ENCODE assay signal across 8 cellular contexts in the genomic region with DNA sequence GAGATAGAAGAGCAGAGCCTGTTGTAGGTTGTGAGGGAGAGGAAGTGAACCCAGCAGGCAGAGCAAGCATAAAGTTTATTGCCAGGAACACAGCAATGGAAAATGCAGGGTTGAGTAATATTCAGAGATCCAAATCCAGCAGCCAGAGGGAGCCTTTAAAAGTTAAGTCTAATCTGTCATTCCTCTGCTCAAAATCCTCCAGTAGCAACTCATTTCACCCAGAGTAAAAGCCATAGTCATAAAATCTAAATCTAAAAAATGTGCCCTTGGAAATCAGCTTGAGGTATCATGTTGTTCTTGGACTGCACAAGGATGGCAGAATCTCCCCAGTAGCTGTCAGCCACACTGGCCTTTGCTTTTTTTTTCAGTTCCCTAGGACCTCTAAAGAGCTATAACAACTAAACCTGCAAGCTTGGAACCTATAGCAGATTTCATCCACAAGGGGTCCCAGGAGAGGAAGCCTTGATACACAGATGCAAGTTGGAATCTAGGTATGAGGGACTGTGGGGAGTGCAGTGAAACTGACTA.
DNase-seq lines count a peak whose midpoint lies in the region; ATAC-seq and TF ChIP-seq lines count a peak whose summit lies in the region.

No MANE protein-coding gene starts in this region.

- DNase-seq in GM13977 (ENCODE audit: low spot score) (peak; percentile 41), adrenal gland (no peak), iPS DF 6.9 (ENCODE audit: low read depth, low spot score) (peak; percentile 76), tibial nerve (ENCODE audit: low spot score in 2 of 2) (peak in 1 of 2 donors; percentile 6), NOMO-1 treated with DMSO at 0.1 percent for 48 hours (lab: John Stamatoyannopoulos, UW; ENCODE audit: unreplicated experiment) (no peak), DMS79 treated with DMSO at 0.1 percent for 48 hours (lab: John Stamatoyannopoulos, UW) (no peak), NCI-H1092 treated with DMSO at 0.1 percent for 48 hours (lab: John Stamatoyannopoulos, UW) (no peak)

- peak; percentile 66 for ATAC-seq in HG02973 (IDR thresholded peaks at IDR 0.05; ENCODE audit: unreplicated experiment)

- TF ChIP-seq EP300 in tibial nerve (IDR thresholded peaks at IDR 0.05), result no peak

- no peak overlapping the region for H3K27ac ChIP-seq in adrenal gland
- H3K27ac ChIP-seq in iPS DF 6.9 (ENCODE audit: low read length), result no peak overlapping the region
- H3K27ac ChIP-seq in tibial nerve, result no peak overlapping the region

- H3K27me3 ChIP-seq in adrenal gland (no peaks in the 10 kb centered on the region), iPS DF 6.9 (ENCODE audit: control insufficient read depth, insufficient read depth, low read length) (no peaks in the 10 kb centered on the region), tibial nerve (no peaks in the 10 kb centered on the region)

- no peak for TF ChIP-seq POLR2A in adrenal gland (IDR thresholded peaks at IDR 0.05)
- TF ChIP-seq POLR2A in tibial nerve (IDR thresholded peaks at IDR 0.05), result no peak

- intact Hi-C loops in adrenal gland (cut with DNase I), result no loop called here

- H3K36me3 ChIP-seq in adrenal gland (replicated peaks in 1 of 2) (no peaks in the 10 kb centered on the region), iPS DF 6.9 (ENCODE audit: control insufficient read depth, insufficient read depth, low read length) (no peaks in the 10 kb centered on the region), tibial nerve (no peaks in the 10 kb centered on the region)

- H3K4me1 ChIP-seq in adrenal gland (replicated peaks in 1 of 2) (no peaks in the 10 kb centered on the region), iPS DF 6.9 (ENCODE audit: control insufficient read depth, insufficient read depth, low read length) (0 out of 2 replicates have a peak, but pooled peaks cover 2% of the 10 kb centered on the region), tibial nerve (peaks cover 0 to 6% (median 0%) of the 10 kb centered on the region in 4 donors)

- no peak overlapping the region for H3K4me3 ChIP-seq in adrenal gland
- no peak overlapping the region for H3K4me3 ChIP-seq in iPS DF 6.9 (ENCODE audit: low read length)
- no peak overlapping the region for H3K4me3 ChIP-seq in tibial nerve

- TF ChIP-seq CTCF in GM13977 (IDR thresholded peaks at IDR 0.05; ENCODE audit: extremely low read depth, insufficient read depth, missing control alignments) (peak; percentile 11), adrenal gland (IDR thresholded peaks at IDR 0.05) (peak in 4 of 6 experiments; percentile 8 to 38 (median 30)), tibial nerve (IDR thresholded peaks at IDR 0.05) (peak in 3 of 5 experiments; percentile 33 to 39 (median 33))

- in situ Hi-C loops in GM13977 (cut with MboI; ENCODE audit: low pct_unique_long_range_greater_than_20kb, low sequenced_read_pairs, unreplicated experiment), result no loop called here

- no peaks in the 10 kb centered on the region for H3K9me3 ChIP-seq in adrenal gland (replicated peaks in 1 of 3)
- no peaks in the 10 kb centered on the region for H3K9me3 ChIP-seq in iPS DF 6.9 (ENCODE audit: control insufficient read depth, insufficient read depth, low read length)
- no peaks in the 10 kb centered on the region for H3K9me3 ChIP-seq in tibial nerve

Comparison
In these comparisons a context has a peak if more than half of its experiments do, and no peak if none do; other contexts are left out.
1. DNase-seq: peak in GM13977 (single experiment) and iPS DF 6.9 (single experiment); none in adrenal gland (0 of 7), NOMO-1 treated with DMSO at 0.1 percent for 48 hours (single experiment), DMS79 treated with DMSO at 0.1 percent for 48 hours (single experiment) and NCI-H1092 treated with DMSO at 0.1 percent for 48 hours (single experiment).
2. Peak in every context shown above with its lines, with median percentiles within 50 percentile points of each other: CTCF ChIP-seq.